8 cellular contexts compared by ENCODE assay signal in genomic region chr11:116691779-116692178, GRCh38.
A peak's percentile ranks its signal among the peaks of the same experiment; 100 is the strongest.
DNase-seq lines count a peak whose midpoint lies in the region; ATAC-seq and TF ChIP-seq lines count a peak whose summit lies in the region.

No MANE protein-coding gene starts in this region.

- WGBS in suprapubic skin, result 16% methylated on average over 8 of the region's 9 CpGs

- H3K4me3 ChIP-seq in HFF-Myc (replicated peaks; ENCODE audit: low read depth, low read length) (no peak overlapping the region), suprapubic skin (no peak overlapping the region)

- H3K36me3 ChIP-seq in suprapubic skin, result no peaks in the 10 kb centered on the region

- H3K27me3 Mint-ChIP-seq in nephron (ENCODE audit: low read depth), result peaks cover 13% of the 10 kb centered on the region

- no peaks in the 10 kb centered on the region for H3K36me3 Mint-ChIP-seq in nephron (ENCODE audit: low read depth)

- no peak overlapping the region for H3K4me3 Mint-ChIP-seq in nephron

- no peaks in the 10 kb centered on the region for H3K9me3 ChIP-seq in suprapubic skin

- peaks cover 18% of the 10 kb centered on the region for H3K4me1 Mint-ChIP-seq in nephron

- TF ChIP-seq CTCF in HFF-Myc (IDR thresholded peaks at IDR 0.05; ENCODE audit: low read depth, low read length, missing control alignments) (peak; percentile 86), nephron (IDR thresholded peaks at IDR 0.05; ENCODE audit: unreplicated experiment in 3 of 3) (peak; percentile 77 to 82 (median 78)), suprapubic skin (IDR thresholded peaks at IDR 0.05) (peak; percentile 64 to 81)

- peaks cover 12% of the 10 kb centered on the region for H3K27me3 ChIP-seq in suprapubic skin

- H3K27ac Mint-ChIP-seq in nephron, result peak overlapping the region in 1 of 3 experiments; percentile 41

- no peak for ATAC-seq in HG03095 (IDR thresholded peaks at IDR 0.05; ENCODE audit: unreplicated experiment)

- no peak for TF ChIP-seq EP300 in suprapubic skin (IDR thresholded peaks at IDR 0.05)

- no peak for TF ChIP-seq POLR2A in suprapubic skin (IDR thresholded peaks at IDR 0.05)

- no peak overlapping the region for H3K27ac ChIP-seq in suprapubic skin

- DNase-seq in DMS53 (lab: John Stamatoyannopoulos, UW) (peak; percentile 68), HFF-Myc (ENCODE audit: extremely low read depth, low read depth) (no peak), NCI-H446 treated with DMSO at 0.1 percent for 48 hours (lab: John Stamatoyannopoulos, UW) (peak; percentile 1), epidermal melanocyte (ENCODE audit: insufficient read length, low spot score) (peak; percentile 49), suprapubic skin (ENCODE audit: low spot score in 2 of 2) (peak; percentile 66 to 77)
- peak; percentile 7 to 33 for DNase-seq in activated CD8-positive, alpha-beta memory T cell treated with anti-CD3 and anti-CD28 coated beads for 1 hour (ENCODE audit: extremely low read depth in 1 of 2, low read depth in 1 of 2)

- peaks cover 32% of the 10 kb centered on the region for H3K4me1 ChIP-seq in suprapubic skin

- no peaks in the 10 kb centered on the region for H3K9me3 Mint-ChIP-seq in nephron
